In genomic region chr6:53359843-53360834, GRCh38 we compare ENCODE assay signal across 8 cellular contexts. TPM values are rescaled to one million over a fixed set of nuclear protein-coding genes. Genes with fewer than 3 reads are reported as not detected.
DNase-seq lines count a peak whose midpoint lies in the region; ATAC-seq and TF ChIP-seq lines count a peak whose summit lies in the region.

No MANE protein-coding gene starts in this region.

- H3K27ac ChIP-seq in muscle layer of colon (ENCODE audit: low read depth, low read length): peak overlapping the region; percentile 92

- no peak for TF ChIP-seq CTCF in GM10266 (IDR thresholded peaks at IDR 0.05; ENCODE audit: control insufficient read depth, insufficient read depth, low read depth, missing control alignments)
- no peak for TF ChIP-seq CTCF in chondrocyte (IDR thresholded peaks at IDR 0.05)

- H3K27me3 ChIP-seq in muscle layer of colon (ENCODE audit: control insufficient read depth in 1 of 2, insufficient read depth in 2 of 2, low read length in 2 of 2): no peaks in the 10 kb centered on the region

- peaks cover 18% of the 10 kb centered on the region for H3K4me1 Mint-ChIP-seq in chondrocyte (ENCODE audit: low read depth)

- H3K36me3 ChIP-seq in muscle layer of colon (ENCODE audit: insufficient read depth, low read length): no peaks in the 10 kb centered on the region

- no peaks in the 10 kb centered on the region for H3K9me3 ChIP-seq in muscle layer of colon (ENCODE audit: low read length)

- no peaks in the 10 kb centered on the region for H3K27me3 Mint-ChIP-seq in chondrocyte (ENCODE audit: low read depth)

- H3K4me3 Mint-ChIP-seq in chondrocyte (ENCODE audit: unreplicated experiment): peak overlapping the region; percentile 90

- H3K4me1 ChIP-seq in muscle layer of colon (ENCODE audit: insufficient read depth, low read length): peaks cover 6% of the 10 kb centered on the region

- ATAC-seq in GM18520 (IDR thresholded peaks at IDR 0.05; ENCODE audit: unreplicated experiment) (no peak), HG02571 (IDR thresholded peaks at IDR 0.05; ENCODE audit: unreplicated experiment) (no peak), HG02884 (IDR thresholded peaks at IDR 0.05; ENCODE audit: unreplicated experiment) (no peak)

- H3K27ac Mint-ChIP-seq in chondrocyte (ENCODE audit: unreplicated experiment): peak overlapping the region; percentile 95

- peak; percentile 28 for DNase-seq in A172 (ENCODE audit: low spot score)
- DNase-seq in GM10266 (ENCODE audit: extremely low spot score): peak; percentile 39
- peak; percentile 46 for DNase-seq in NOMO-1 treated with dmso at 0.1 percent for 144 hours (lab: John Stamatoyannopoulos, UW; ENCODE audit: unreplicated experiment)
- no peak for DNase-seq in chondrocyte (ENCODE audit: low spot score)

- H3K9me3 Mint-ChIP-seq in chondrocyte (ENCODE audit: low read depth): no peaks in the 10 kb centered on the region

- H3K36me3 Mint-ChIP-seq in chondrocyte (ENCODE audit: low read depth): no peaks in the 10 kb centered on the region

- peak overlapping the region; percentile 81 for H3K9ac ChIP-seq in muscle layer of colon (ENCODE audit: low read length)

- peak overlapping the region; percentile 53 to 57 for H3K4me3 ChIP-seq in muscle layer of colon (ENCODE audit: low read depth in 1 of 2, low read length in 2 of 2)

RNA-seq across cellular contexts. Expression of gene ELOVL5, which starts 11.4 kb away (rescaled TPM):
- total RNA-seq in A172 (2014; rRNA removed; shearing (Covaris generic)): 57.3 and 74.4 TPM in 2 replicates
- total RNA-seq in chondrocyte: 95.1 to 127 TPM (median 102 TPM) in 3 replicates
